Comparison of ENCODE assay signal across 34 cellular contexts in the genomic region with DNA sequence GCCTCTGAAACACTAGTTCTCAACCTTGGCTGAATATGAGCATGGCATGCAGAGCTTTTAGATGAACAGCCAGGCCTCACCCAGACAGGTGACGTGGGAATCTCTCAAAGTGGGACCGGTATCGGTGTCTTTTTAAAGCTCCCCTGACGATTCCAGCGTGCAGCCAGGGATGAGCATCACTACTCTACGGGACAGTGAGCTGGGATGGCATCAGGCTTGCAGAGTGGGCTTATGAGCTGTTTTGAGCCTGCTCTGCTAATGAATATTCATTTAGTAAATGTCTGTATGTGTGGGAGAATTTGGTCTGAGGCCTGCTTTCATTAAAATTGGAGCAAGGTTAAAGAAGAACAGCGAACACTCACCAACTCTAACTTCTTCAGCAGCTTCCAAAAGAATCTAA.
"Had no signal": no experiment of that assay in that cellular context is flagged by ENCODE, and none has a peak within 500 bp of the region (broad histone marks: within the 10 kb centered on the region; RNA-seq: fewer than 3 reads in every experiment).

No MANE protein-coding gene starts in this region.

- H3K4me2 ChIP-seq: KMS-11 had no signal

- H3K27ac ChIP-seq: KMS-11 had no signal

- H3K4me3 ChIP-seq: MG63 had no signal

- H3K36me3 ChIP-seq: MG63 had no signal

- H3K9me3 ChIP-seq: MG63 had no signal

- DNase-seq: Karpas-422, Kasumi-1, KG1, MG63, MM.1S, MV-4-11, NCI-H1048, NCI-H1092, NCI-H1092 treated with DMSO at 0.1 percent for 48 hours, NCI-H1105, NCI-H1105 treated with DMSO at 0.1 percent for 48 hours, NCI-H1417, NCI-H1417 treated with DMSO at 0.1 percent for 48 hours, NCI-H1436, NCI-H1436 treated with DMSO at 0.1 percent for 48 hours, NCI-H146, NCI-H1694, NCI-H1694 treated with DMSO at 0.1 percent for 48 hours, NCI-H187, NCI-H187 treated with DMSO at 0.1 percent for 48 hours, NCI-H1930, NCI-H2029, NCI-H2029 treated with DMSO at 0.1 percent for 48 hours, NCI-H2081, NCI-H2081 treated with DMSO at 0.1 percent for 48 hours, NCI-H2107, NCI-H2171, NCI-H2171 treated with DMSO at 0.1 percent for 48 hours, NCI-H226, NCI-H345, NCI-H446, NCI-H446 treated with DMSO at 0.1 percent for 48 hours, NCI-H510A had no signal

- H3K27me3 ChIP-seq: MG63 had no signal

- H3K9ac ChIP-seq: KMS-11 had no signal
